ENCODE assay signal across 11 cellular contexts in the genomic region with DNA sequence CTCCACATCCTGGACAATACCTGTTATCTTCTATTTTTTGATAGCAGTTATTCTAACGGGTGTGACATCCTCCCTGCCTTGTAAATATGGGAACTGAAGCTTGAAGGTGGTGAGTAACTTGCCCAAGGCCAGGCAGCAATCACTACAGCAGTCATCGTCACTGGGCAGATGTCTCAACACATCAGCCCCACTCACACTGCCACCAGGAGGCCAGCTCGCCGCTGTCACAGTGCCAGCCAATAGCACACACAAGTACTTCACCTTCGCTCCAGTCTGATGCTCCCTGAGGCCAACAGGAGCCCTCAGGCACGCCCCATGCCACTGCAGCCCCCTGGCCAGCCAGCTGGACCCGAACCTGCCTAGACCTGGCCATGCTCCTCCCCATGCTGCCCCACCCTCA. TPM values are rescaled to one million over a fixed set of nuclear protein-coding genes. Genes with fewer than 3 reads are reported as not detected.
DNase-seq lines count a peak whose midpoint lies in the region; ATAC-seq, FAIRE-seq and TF ChIP-seq lines count a peak whose summit lies in the region.
"Had no signal": no experiment of that assay in that cellular context is flagged by ENCODE, and none has a peak within 500 bp of the region (broad histone marks: within the 10 kb centered on the region; RNA-seq: fewer than 3 reads in every experiment).

No MANE protein-coding gene starts in this region.

- no peak for TF ChIP-seq EP300 in esophagus muscularis mucosa (IDR thresholded peaks at IDR 0.05)

- intact Hi-C loops in HCT116 (cut with micrococcal nuclease) (loop anchor here (5.0 to 10.0 kb wide), 2 partner anchors 159 to 432 kb away; no protein-coding TSS in a partner anchor), heart left ventricle (cut with DNase I) (loop anchor here in 2 of 10 donors (5.0 to 10.0 kb wide), 2 partner anchors 229 to 432 kb away; no protein-coding TSS in a partner anchor), esophagus muscularis mucosa (cut with DNase I) (no loop called here)

- CTCF ChIA-PET in HCT116 (lab: Charles Lee), result no interaction called here

- ATAC-seq in HCT116 (peak; percentile 20; the same call in 1 of the 2 replicates), heart left ventricle (peak; percentile 12 to 53 (median 48)), GM19035 (IDR thresholded peaks at IDR 0.05; ENCODE audit: unreplicated experiment) (no peak)

- POLR2A ChIA-PET in HCT116 (lab: Charles Lee), result no interaction called here

- TF ChIP-seq CTCF in BE2C (IDR thresholded peaks at IDR 0.05; ENCODE audit: low read depth, low read length) (peak; percentile 46), HCT116 (IDR thresholded peaks at IDR 0.05 in 2 of 3, conservative IDR thresholded peaks at IDR 0.05 in 1 of 3; ENCODE audit: borderline replicate concordance in 1 of 3, insufficient read depth in 1 of 3, low read depth in 2 of 3, low read length in 2 of 3) (peak in 1 of 3 experiments; percentile 24; a peak in 1 of 6 replicates), heart left ventricle (IDR thresholded peaks at IDR 0.05) (peak in 2 of 12 donors; percentile 21 to 24), esophagus muscularis mucosa (IDR thresholded peaks at IDR 0.05) (no peak)

- H3K36me3 ChIP-seq in BE2C (no peaks in the 10 kb centered on the region), HCT116 (ENCODE audit: control insufficient read depth in 1 of 2, insufficient read depth in 2 of 2, low read length in 2 of 2) (no peaks in the 10 kb centered on the region), heart left ventricle (no peaks in the 10 kb centered on the region), esophagus muscularis mucosa (no peaks in the 10 kb centered on the region)

- H3K27ac ChIP-seq in HCT116 (ENCODE audit: low read depth, low read length), result peak overlapping the region; percentile 10; the same call in 1 of the 2 replicates
- H3K27ac ChIP-seq in heart left ventricle, result peak overlapping the region in 4 of 12 donors; percentile 12 to 54 (median 42)
- H3K27ac ChIP-seq in esophagus muscularis mucosa (replicated peaks in 1 of 4), result no peak overlapping the region

- RAD21 ChIA-PET in HCT116 (lab: Charles Lee; ENCODE audit: low non-redundant PET in 1 of 2, low total read pairs in 2 of 2, uncharacterized antibody in 2 of 2, unreplicated experiment in 2 of 2), result no interaction called here

- no peak overlapping the region for H3K9ac ChIP-seq in HCT116 (ENCODE audit: low read length)

- TF ChIP-seq POLR2A in HCT116 (IDR thresholded peaks at IDR 0.05; ENCODE audit: borderline replicate concordance, extremely low read depth, insufficient read depth, insufficient read length) (no peak), heart left ventricle (IDR thresholded peaks at IDR 0.05) (no peak), esophagus muscularis mucosa (IDR thresholded peaks at IDR 0.05; ENCODE audit: low read depth) (no peak)

- H3K9me3 ChIP-seq in BE2C (no peaks in the 10 kb centered on the region; the same call in 1 of the 2 replicates), HCT116 (ENCODE audit: control insufficient read depth in 1 of 2, insufficient read depth in 1 of 2, low read depth in 1 of 2, low read length in 2 of 2) (peaks cover 3 to 9% of the 10 kb centered on the region in 2 experiments; a peak in 2 of 4 replicates), heart left ventricle (peaks cover 0 to 13% (median 4%) of the 10 kb centered on the region in 12 donors), esophagus muscularis mucosa (peaks cover 0 to 8% (median 6%) of the 10 kb centered on the region in 4 donors)

- no peaks in the 10 kb centered on the region for H4K20me1 ChIP-seq in HCT116 (ENCODE audit: insufficient read depth)

- H3K4me2 ChIP-seq in HCT116 (ENCODE audit: low read length), result 0 out of 2 replicates have a peak overlapping the region, but pooled peaks have one; percentile 20

- H3K4me3 ChIP-seq in BE2C (ENCODE audit: low read depth, low read length) (no peak overlapping the region), HCT116 (replicated peaks in 1 of 2; ENCODE audit: low read depth in 1 of 2, low read length in 2 of 2) (no peak overlapping the region), heart left ventricle (no peak overlapping the region), esophagus muscularis mucosa (no peak overlapping the region)

- DNase-seq in BE2C (peak; percentile 66), HCT116 (ENCODE audit: low read depth, low spot score) (no peak), RCC 7860 (ENCODE audit: low spot score) (peak; percentile 40), heart left ventricle (peak; percentile 37 to 88 (median 73)), esophagus muscularis mucosa (ENCODE audit: extremely low spot score) (no peak), hypothalamus (lab: John Stamatoyannopoulos, UW) (no peak)
- DNase-seq in activated CD4-positive, alpha-beta T cell treated with anti-CD3 and anti-CD28 coated beads, Interleukin-2, amount 50 U/mL, for 4 hours, result no peak
- DNase-seq: activated naive CD4-positive, alpha-beta T cell treated with anti-CD3 and anti-CD28 coated beads, Interleukin-2, amount 10 ng/mL, durations not matched to agents 7 days and 5 days; T-helper 1 cell had no signal

- no peaks in the 10 kb centered on the region for H3K27me3 ChIP-seq in BE2C
- H3K27me3 ChIP-seq in HCT116 (ENCODE audit: insufficient read depth, low read length), result no peaks in the 10 kb centered on the region
- H3K27me3 ChIP-seq in heart left ventricle, result no peaks in the 10 kb centered on the region
- no peaks in the 10 kb centered on the region for H3K27me3 ChIP-seq in esophagus muscularis mucosa

- H2AFZ ChIP-seq in HCT116 (ENCODE audit: low read depth, low read length, poor library complexity, severe bottlenecking), result no peak overlapping the region

- no peaks in the 10 kb centered on the region for H3K79me2 ChIP-seq in HCT116 (ENCODE audit: insufficient read depth, low read length)

- peak; percentile 36 for TF ChIP-seq RAD21 in HCT116 (IDR thresholded peaks at IDR 0.05; ENCODE audit: low read depth)

- H3K4me1 ChIP-seq in BE2C (peaks cover 5% of the 10 kb centered on the region), HCT116 (ENCODE audit: control insufficient read depth in 1 of 2, insufficient read depth in 2 of 2, low read length in 2 of 2) (peaks cover 10 to 22% of the 10 kb centered on the region in 2 experiments; a peak in 3 of 4 replicates), heart left ventricle (peaks cover 0 to 29% (median 11%) of the 10 kb centered on the region in 12 donors), esophagus muscularis mucosa (peaks cover 9 to 11% (median 10%) of the 10 kb centered on the region in 4 donors)

- 28 to 41% (median 37%) methylated on average over 7 of the region's 7 CpGs for WGBS in heart left ventricle, 4 donors
- 66% methylated on average over 7 of the region's 7 CpGs for WGBS in esophagus muscularis mucosa

- no peak for FAIRE-seq in RCC 7860 (lab: Jason Lieb, UNC)

- BruUV-seq in HCT116 (replicated peaks; lab: Mats Ljungman, UMichigan), result no TSS peak

- H3K9me2 ChIP-seq in HCT116 (ENCODE audit: insufficient read depth), result no peaks in the 10 kb centered on the region

TF ChIP-seq in HCT116, 20 proteins besides CTCF, POLR2A, EP300 and RAD21 (continues in another document):
- TF ChIP-seq ZFX (IDR thresholded peaks at IDR 0.05), result no peak
- TF ChIP-seq SIN3A (IDR thresholded peaks at IDR 0.05; ENCODE audit: low read depth), result no peak
- TF ChIP-seq CEBPB (IDR thresholded peaks at IDR 0.05; ENCODE audit: low read depth), result no peak
- no peak for TF ChIP-seq POLR2AphosphoS5 (IDR thresholded peaks at IDR 0.05; ENCODE audit: low read depth, low read length)
- TF ChIP-seq EGR1 (IDR thresholded peaks at IDR 0.05; ENCODE audit: low read depth), result no peak
- TF ChIP-seq TCF7L2 (IDR thresholded peaks at IDR 0.05; ENCODE audit: borderline replicate concordance, extremely low read depth, insufficient read depth, insufficient read length), result no peak
- no peak for TF ChIP-seq ELF1 (IDR thresholded peaks at IDR 0.05; ENCODE audit: borderline replicate concordance, low read depth)
- no peak for TF ChIP-seq EZH2 (IDR thresholded peaks at IDR 0.05)
- TF ChIP-seq EZH2phosphoT487 (IDR thresholded peaks at IDR 0.05; ENCODE audit: borderline replicate concordance), result no peak

RNA-seq across cellular contexts. Expression of a gene that starts 4.9 kb away (rescaled TPM):
- polyA plus RNA-seq in BE2C (2012; ENCODE audit: insufficient read depth, insufficient read length, low read depth), result 12.1 TPM
- total RNA-seq in HCT116 (2021; ENCODE audit: unreplicated experiment), result 4.3 TPM
- polyA plus RNA-seq in HCT116 (2012), result 6.8 and 7.4 TPM in 2 replicates
- 10 to 100 TPM in 4 of 9 donors, 1 to 10 TPM in 5; 4.4 to 13.2 (median 8.4) TPM for total RNA-seq in heart left ventricle
- 1 to 10 TPM; 4.7 to 5.2 TPM for polyA plus RNA-seq in heart left ventricle
- total RNA-seq in esophagus muscularis mucosa, result 1 to 10 TPM; 2.8 to 7.3 (median 4.1) TPM

RNA-seq across cellular contexts. Expression of a gene that starts 16.5 kb away (rescaled TPM):
- polyA plus RNA-seq in BE2C (2012; ENCODE audit: insufficient read depth, insufficient read length, low read depth), result 1.7 TPM
- total RNA-seq in HCT116 (2021; ENCODE audit: unreplicated experiment) (31.0 TPM), heart left ventricle (under 1 TPM in 2 of 9 donors, not detected in 7; 0.23 to 0.88 TPM), esophagus muscularis mucosa (under 1 TPM in 1 of 4 donors, not detected in 3; 0.32 TPM)
- 30.0 and 30.2 TPM in 2 replicates for polyA plus RNA-seq in HCT116 (2012)
- under 1 TPM; 0.28 to 0.65 TPM for polyA plus RNA-seq in heart left ventricle

RNA-seq across cellular contexts. Expression of a gene that starts 49.1 kb away (rescaled TPM):
- polyA plus RNA-seq in BE2C (2012; ENCODE audit: insufficient read depth, insufficient read length, low read depth), result 83.2 TPM
- total RNA-seq in HCT116 (2021; ENCODE audit: unreplicated experiment), result 34.8 TPM
- polyA plus RNA-seq in HCT116 (2012), result 19.0 and 20.8 TPM in 2 replicates
- 10 to 100 TPM; 13.4 to 31.1 (median 15.7) TPM for total RNA-seq in heart left ventricle
- 10 to 100 TPM; 13.4 to 32.6 TPM for polyA plus RNA-seq in heart left ventricle
- 10 to 100 TPM; 15.8 to 32.1 (median 22.7) TPM for total RNA-seq in esophagus muscularis mucosa

RNA-seq across cellular contexts. Expression of a gene that starts 57.3 kb away (rescaled TPM):
- polyA plus RNA-seq in BE2C (2012; ENCODE audit: insufficient read depth, insufficient read length, low read depth), result 153 TPM
- total RNA-seq in HCT116 (2021; ENCODE audit: unreplicated experiment) (192 TPM), heart left ventricle (100 to 1,000 TPM in 7 of 9 donors, 10 to 100 TPM in 2; 69.0 to 335 (median 112) TPM), esophagus muscularis mucosa (100 to 1,000 TPM; 172 to 191 (median 182) TPM)
- 201 and 205 TPM in 2 replicates for polyA plus RNA-seq in HCT116 (2012)
- polyA plus RNA-seq in heart left ventricle, result 100 to 1,000 TPM; 218 TPM
- polyA plus RNA-seq: neural cell had no signal

Comparison
In these comparisons a context has a peak if more than half of its experiments do, and no peak if none do; other contexts are left out.
1. DNase-seq: peak in BE2C (single experiment), RCC 7860 (single experiment) and heart left ventricle (5 of 5); none in HCT116 (single experiment), esophagus muscularis mucosa (single experiment), hypothalamus (0 of 51) and activated CD4-positive, alpha-beta T cell treated with anti-CD3 and anti-CD28 coated beads, Interleukin-2, amount 50 U/mL, for 4 hours (0 of 2).
2. RNA of a gene that starts 16.5 kb away (total RNA-seq): 31.0 TPM in HCT116 (single experiment); 0.23 to 0.88 TPM in heart left ventricle and 0.32 TPM in esophagus muscularis mucosa; every median in the first group is over 10 times any median in the second.